1 cellular context compared by ENCODE assay signal in the genomic region with DNA sequence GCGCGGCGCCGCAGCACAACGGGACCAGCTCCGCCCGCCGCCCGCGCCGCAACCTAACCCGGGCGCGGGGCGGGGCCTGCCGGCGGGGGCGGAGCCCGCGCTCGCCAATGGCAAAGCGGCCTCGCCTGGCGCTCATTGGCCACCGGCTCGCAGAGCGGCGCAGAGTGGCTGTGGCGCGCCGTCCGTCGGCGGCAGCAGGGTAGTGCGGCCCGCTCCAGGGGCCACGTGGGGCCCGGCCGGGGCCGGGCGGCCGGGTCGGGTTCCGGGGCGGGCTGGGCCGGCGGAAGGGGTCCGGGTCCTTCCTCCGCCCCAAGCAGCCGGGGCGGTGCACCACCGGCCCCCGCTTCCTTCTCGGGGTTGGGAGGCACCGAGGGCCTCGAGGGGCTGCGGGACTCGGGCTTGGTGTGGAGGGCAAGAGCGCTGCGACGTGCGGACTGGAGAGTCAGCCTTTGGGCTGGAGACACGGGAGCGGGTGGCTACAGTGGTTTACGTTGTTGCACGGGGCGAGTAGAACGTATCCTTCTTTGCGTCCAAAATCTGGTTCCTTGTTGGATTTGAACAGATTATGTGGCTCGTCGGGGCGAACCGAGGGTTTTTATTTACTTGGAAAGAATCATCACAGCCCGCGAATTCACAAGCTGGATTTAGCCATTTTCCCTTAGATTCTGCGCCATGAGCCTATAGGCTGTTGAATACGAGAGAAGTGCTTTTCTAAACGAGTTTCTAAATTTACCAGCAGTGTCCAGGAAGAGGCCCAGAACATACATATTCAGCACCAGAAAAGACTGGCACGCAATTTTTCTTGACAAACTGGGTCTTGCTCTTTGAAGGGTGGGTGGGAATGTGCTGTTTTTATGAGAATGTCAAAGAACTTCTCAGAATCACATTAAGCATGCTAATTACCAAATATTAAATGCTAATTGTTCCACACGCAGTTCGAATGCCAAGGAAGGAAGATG.
TF ChIP-seq lines count a peak whose summit lies in the region.

SRM (minus strand) TSS at position 29 of the 959 bp plus-strand sequence. CDS start 75 bp downstream, outside the sequence.

TF ChIP-seq in HepG2, 621 proteins besides CTCF, POLR2A, EP300 and RAD21 (continued from another document):
- peak; percentile 75 for TF ChIP-seq ASH2L (IDR thresholded peaks at IDR 0.05; ENCODE audit: insufficient read length, low read depth, low read length)
- peak; percentile 75 for TF ChIP-seq RNF2 (conservative IDR thresholded peaks at IDR 0.05; ENCODE audit: low read depth)
- peak; percentile 94 for TF ChIP-seq ZBED4 (CRISPR knock-in tag; IDR thresholded peaks at IDR 0.05; ENCODE audit: borderline replicate concordance)
- peak; percentile 88; the same call in 1 of the 2 replicates for TF ChIP-seq ZNF558 (CRISPR knock-in tag; IDR thresholded peaks at IDR 0.05; ENCODE audit: borderline replicate concordance)
- TF ChIP-seq ZNF891 (CRISPR knock-in tag; IDR thresholded peaks at IDR 0.05) = no peak
- peak; percentile 63 for TF ChIP-seq MXD3 (CRISPR knock-in tag; IDR thresholded peaks at IDR 0.05)
- peak; percentile 27; the same call in 1 of the 2 replicates for TF ChIP-seq NFKB2 (CRISPR knock-in tag; IDR thresholded peaks at IDR 0.05; ENCODE audit: borderline replicate concordance)
- peak; percentile 57; the same call in 1 of the 2 replicates for TF ChIP-seq HOXD1 (CRISPR knock-in tag; IDR thresholded peaks at IDR 0.05)
- peak; percentile 21; the same call in 1 of the 2 replicates for TF ChIP-seq KAT8 (CRISPR knock-in tag; IDR thresholded peaks at IDR 0.05)
- TF ChIP-seq SP2 (CRISPR knock-in tag; IDR thresholded peaks at IDR 0.05) = peak; percentile 86
- TF ChIP-seq RBFOX2 (IDR thresholded peaks at IDR 0.05; ENCODE audit: low read depth, low read length) = peak; percentile 80
- 0 out of 2 replicates have a peak, but pooled peaks have one; percentile 35 for TF ChIP-seq MEIS2 (CRISPR knock-in tag; IDR thresholded peaks at IDR 0.05)
- no peak for TF ChIP-seq EZH2 (conservative IDR thresholded peaks at IDR 0.05; ENCODE audit: low read depth, low read length)
- TF ChIP-seq, protein P1, sequence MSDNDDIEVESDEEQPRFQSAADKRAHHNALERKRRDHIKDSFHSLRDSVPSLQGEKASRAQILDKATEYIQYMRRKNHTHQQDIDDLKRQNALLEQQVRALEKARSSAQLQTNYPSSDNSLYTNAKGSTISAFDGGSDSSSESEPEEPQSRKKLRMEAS (IDR thresholded peaks at IDR 0.05) = peak; percentile 97
- TF ChIP-seq ZNF768 (CRISPR knock-in tag; IDR thresholded peaks at IDR 0.05) = peak; percentile 45; the same call in 1 of the 2 replicates
- peak; percentile 87; the same call in 1 of the 2 replicates for TF ChIP-seq NR0B2 (CRISPR knock-in tag; IDR thresholded peaks at IDR 0.05)
- TF ChIP-seq, protein P2, sequence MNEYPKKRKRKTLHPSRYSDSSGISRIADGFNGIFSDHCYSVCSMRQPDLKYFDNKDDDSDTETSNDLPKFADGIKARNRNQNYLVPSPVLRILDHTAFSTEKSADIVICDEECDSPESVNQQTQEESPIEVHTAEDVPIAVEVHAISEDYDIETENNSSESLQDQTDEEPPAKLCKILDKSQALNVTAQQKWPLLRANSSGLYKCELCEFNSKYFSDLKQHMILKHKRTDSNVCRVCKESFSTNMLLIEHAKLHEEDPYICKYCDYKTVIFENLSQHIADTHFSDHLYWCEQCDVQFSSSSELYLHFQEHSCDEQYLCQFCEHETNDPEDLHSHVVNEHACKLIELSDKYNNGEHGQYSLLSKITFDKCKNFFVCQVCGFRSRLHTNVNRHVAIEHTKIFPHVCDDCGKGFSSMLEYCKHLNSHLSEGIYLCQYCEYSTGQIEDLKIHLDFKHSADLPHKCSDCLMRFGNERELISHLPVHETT (CRISPR knock-in tag; conservative IDR thresholded peaks at IDR 0.05) = peak; percentile 78; the same call in 1 of the 2 replicates
- TF ChIP-seq, protein P3, sequence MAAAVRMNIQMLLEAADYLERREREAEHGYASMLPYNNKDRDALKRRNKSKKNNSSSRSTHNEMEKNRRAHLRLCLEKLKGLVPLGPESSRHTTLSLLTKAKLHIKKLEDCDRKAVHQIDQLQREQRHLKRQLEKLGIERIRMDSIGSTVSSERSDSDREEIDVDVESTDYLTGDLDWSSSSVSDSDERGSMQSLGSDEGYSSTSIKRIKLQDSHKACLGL (CRISPR knock-in tag; IDR thresholded peaks at IDR 0.05) = no peak
- peak; percentile 85 for TF ChIP-seq SAP130 (CRISPR knock-in tag; IDR thresholded peaks at IDR 0.05; ENCODE audit: low read depth)
- TF ChIP-seq MYNN (CRISPR knock-in tag; IDR thresholded peaks at IDR 0.05; ENCODE audit: low read depth) = no peak
- TF ChIP-seq, protein P4, sequence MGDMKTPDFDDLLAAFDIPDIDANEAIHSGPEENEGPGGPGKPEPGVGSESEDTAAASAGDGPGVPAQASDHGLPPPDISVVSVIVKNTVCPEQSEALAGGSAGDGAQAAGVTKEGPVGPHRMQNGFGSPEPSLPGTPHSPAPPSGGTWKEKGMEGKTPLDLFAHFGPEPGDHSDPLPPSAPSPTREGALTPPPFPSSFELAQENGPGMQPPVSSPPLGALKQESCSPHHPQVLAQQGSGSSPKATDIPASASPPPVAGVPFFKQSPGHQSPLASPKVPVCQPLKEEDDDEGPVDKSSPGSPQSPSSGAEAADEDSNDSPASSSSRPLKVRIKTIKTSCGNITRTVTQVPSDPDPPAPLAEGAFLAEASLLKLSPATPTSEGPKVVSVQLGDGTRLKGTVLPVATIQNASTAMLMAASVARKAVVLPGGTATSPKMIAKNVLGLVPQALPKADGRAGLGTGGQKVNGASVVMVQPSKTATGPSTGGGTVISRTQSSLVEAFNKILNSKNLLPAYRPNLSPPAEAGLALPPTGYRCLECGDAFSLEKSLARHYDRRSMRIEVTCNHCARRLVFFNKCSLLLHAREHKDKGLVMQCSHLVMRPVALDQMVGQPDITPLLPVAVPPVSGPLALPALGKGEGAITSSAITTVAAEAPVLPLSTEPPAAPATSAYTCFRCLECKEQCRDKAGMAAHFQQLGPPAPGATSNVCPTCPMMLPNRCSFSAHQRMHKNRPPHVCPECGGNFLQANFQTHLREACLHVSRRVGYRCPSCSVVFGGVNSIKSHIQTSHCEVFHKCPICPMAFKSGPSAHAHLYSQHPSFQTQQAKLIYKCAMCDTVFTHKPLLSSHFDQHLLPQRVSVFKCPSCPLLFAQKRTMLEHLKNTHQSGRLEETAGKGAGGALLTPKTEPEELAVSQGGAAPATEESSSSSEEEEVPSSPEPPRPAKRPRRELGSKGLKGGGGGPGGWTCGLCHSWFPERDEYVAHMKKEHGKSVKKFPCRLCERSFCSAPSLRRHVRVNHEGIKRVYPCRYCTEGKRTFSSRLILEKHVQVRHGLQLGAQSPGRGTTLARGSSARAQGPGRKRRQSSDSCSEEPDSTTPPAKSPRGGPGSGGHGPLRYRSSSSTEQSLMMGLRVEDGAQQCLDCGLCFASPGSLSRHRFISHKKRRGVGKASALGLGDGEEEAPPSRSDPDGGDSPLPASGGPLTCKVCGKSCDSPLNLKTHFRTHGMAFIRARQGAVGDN (CRISPR knock-in tag; IDR thresholded peaks at IDR 0.05) = peak; percentile 40; the same call in 1 of the 2 replicates
- TF ChIP-seq GABPA (IDR thresholded peaks at IDR 0.05; ENCODE audit: low read depth, low read length) = peak; percentile 65
- peak; percentile 47; the same call in 1 of the 2 replicates for TF ChIP-seq GABPA (CRISPR knock-in tag; IDR thresholded peaks at IDR 0.05; ENCODE audit: low read depth)
- TF ChIP-seq, protein P5, sequence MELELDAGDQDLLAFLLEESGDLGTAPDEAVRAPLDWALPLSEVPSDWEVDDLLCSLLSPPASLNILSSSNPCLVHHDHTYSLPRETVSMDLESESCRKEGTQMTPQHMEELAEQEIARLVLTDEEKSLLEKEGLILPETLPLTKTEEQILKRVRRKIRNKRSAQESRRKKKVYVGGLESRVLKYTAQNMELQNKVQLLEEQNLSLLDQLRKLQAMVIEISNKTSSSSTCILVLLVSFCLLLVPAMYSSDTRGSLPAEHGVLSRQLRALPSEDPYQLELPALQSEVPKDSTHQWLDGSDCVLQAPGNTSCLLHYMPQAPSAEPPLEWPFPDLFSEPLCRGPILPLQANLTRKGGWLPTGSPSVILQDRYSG (CRISPR knock-in tag; IDR thresholded peaks at IDR 0.05) = 0 out of 2 replicates have a peak, but pooled peaks have one; percentile 35
- no peak for TF ChIP-seq ZNF207 (IDR thresholded peaks at IDR 0.05; ENCODE audit: borderline replicate concordance)
- peak; percentile 40 for TF ChIP-seq USF2 (IDR thresholded peaks at IDR 0.05; ENCODE audit: low read depth, low read length)
- TF ChIP-seq USF2 (CRISPR knock-in tag; IDR thresholded peaks at IDR 0.05; ENCODE audit: borderline replicate concordance) = no peak
- TF ChIP-seq ZNF766 (CRISPR knock-in tag; IDR thresholded peaks at IDR 0.05; ENCODE audit: borderline replicate concordance) = peak; percentile 75; the same call in 1 of the 2 replicates
- peak; percentile 80 for TF ChIP-seq NFYC (CRISPR knock-in tag; IDR thresholded peaks at IDR 0.05)
- TF ChIP-seq CEBPB (IDR thresholded peaks at IDR 0.05; ENCODE audit: borderline replicate concordance, low read depth, low read length) = no peak
- TF ChIP-seq SNAI1 (CRISPR knock-in tag; IDR thresholded peaks at IDR 0.05; ENCODE audit: borderline replicate concordance) = 0 out of 2 replicates have a peak, but pooled peaks have one; percentile 11
- peak; percentile 42; the same call in 1 of the 2 replicates for TF ChIP-seq ETV5 (CRISPR knock-in tag; IDR thresholded peaks at IDR 0.05; ENCODE audit: borderline replicate concordance)
- TF ChIP-seq HOXA5 (CRISPR knock-in tag; IDR thresholded peaks at IDR 0.05) = no peak
- TF ChIP-seq CHD2 (IDR thresholded peaks at IDR 0.05; ENCODE audit: low read depth, low read length) = 0 out of 2 replicates have a peak, but pooled peaks have one; percentile 16
- peak; percentile 70; the same call in 1 of the 2 replicates for TF ChIP-seq YEATS4 (CRISPR knock-in tag; IDR thresholded peaks at IDR 0.05; ENCODE audit: borderline replicate concordance)
- peak; percentile 68 for TF ChIP-seq GATAD1 (CRISPR knock-in tag; IDR thresholded peaks at IDR 0.05)
- no peak for TF ChIP-seq MBD4 (IDR thresholded peaks at IDR 0.05; ENCODE audit: borderline replicate concordance, low read length)
